ENCODE assay signal across 8 cellular contexts in the genomic region with DNA sequence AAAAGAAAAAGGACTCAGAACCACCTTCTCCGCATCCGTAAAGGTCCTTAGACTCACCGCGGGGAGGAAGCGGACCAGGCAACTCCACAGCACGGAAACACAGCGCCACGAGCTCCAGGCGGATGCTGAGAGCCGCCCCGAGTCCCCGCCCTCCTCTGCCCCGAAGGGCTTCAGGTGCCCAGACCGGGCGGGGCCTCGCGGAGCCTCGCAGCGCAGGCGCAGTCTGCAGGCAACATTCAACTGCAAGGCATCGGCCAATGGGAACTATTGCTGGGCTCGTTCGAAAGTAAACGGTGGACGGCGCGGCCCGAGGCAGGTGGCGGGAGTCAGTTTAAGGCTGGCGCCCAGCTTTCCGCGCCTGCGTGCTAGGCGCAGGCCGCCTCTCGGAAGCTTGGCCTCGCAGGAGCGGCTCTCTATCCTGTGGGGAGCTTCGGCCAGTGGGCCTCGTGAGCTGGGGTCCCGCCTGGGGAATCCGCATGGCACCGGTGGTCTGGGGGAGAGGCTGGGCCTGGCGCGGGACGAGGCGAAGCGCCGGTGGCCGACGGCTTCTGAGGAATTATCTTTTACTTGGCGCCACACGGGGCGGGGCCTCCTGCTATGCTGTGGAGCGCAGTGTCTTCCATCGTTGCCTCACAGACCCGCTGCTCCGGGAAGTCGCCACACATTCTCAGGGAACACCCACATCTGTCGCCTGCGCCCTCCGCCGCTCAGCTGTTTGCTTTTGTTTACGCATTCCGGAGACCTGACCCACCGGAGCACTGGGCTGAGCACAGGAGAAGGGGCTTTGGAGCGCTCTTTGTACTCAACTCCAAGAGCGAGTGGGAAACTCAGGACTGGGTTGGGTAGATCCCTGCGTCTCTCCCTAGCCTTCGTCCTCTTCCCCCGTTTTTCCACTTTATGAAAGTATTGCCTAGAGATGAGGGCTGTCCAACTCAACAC. TPM values are rescaled to one million over a fixed set of nuclear protein-coding genes. Genes with fewer than 3 reads are reported as not detected.
DNase-seq lines count a peak whose midpoint lies in the region; ATAC-seq lines count a peak whose summit lies in the region.

A gene with protein sequence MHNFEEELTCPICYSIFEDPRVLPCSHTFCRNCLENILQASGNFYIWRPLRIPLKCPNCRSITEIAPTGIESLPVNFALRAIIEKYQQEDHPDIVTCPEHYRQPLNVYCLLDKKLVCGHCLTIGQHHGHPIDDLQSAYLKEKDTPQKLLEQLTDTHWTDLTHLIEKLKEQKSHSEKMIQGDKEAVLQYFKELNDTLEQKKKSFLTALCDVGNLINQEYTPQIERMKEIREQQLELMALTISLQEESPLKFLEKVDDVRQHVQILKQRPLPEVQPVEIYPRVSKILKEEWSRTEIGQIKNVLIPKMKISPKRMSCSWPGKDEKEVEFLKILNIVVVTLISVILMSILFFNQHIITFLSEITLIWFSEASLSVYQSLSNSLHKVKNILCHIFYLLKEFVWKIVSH (minus strand): TSS at position 127 of the 939 bp plus-strand sequence. CDS start 10,603 bp downstream, outside the sequence.

- ATAC-seq in GM21619 (IDR thresholded peaks at IDR 0.05; ENCODE audit: unreplicated experiment) (peak; percentile 94), T-helper 17 cell (peak; percentile 96)

- peak within 1 kb of the TSS; percentile 95 for H3K27ac Mint-ChIP-seq in T-helper 17 cell

- no peaks in the 10 kb centered on the region for H3K9me3 ChIP-seq in T-helper 17 cell (ENCODE audit: control insufficient read depth, low read length, poor library complexity, severe bottlenecking)

- DNase-seq in DMS 273 (lab: John Stamatoyannopoulos, UW; ENCODE audit: unreplicated experiment) (peak; percentile 89), T-helper 17 cell (peak; percentile 94 to 96 (median 95)), astrocyte of the hippocampus (ENCODE audit: low read depth, low spot score) (peak; percentile 99), hippocampal formation (lab: John Stamatoyannopoulos, UW) (peak; percentile 44 to 80), retina (peak; percentile 96), NCI-H2227 (lab: John Stamatoyannopoulos, UW; ENCODE audit: unreplicated experiment) (no peak)
- peak; percentile 66 for DNase-seq in Jurkat, Clone E6-1 (ENCODE audit: low read depth, low spot score)

- H3K36me3 Mint-ChIP-seq in T-helper 17 cell (ENCODE audit: low read depth) = no peaks in the 10 kb centered on the region

- H3K27me3 Mint-ChIP-seq in T-helper 17 cell = no peaks in the 10 kb centered on the region

- H3K4me3 ChIP-seq in Jurkat, Clone E6-1 (ENCODE audit: low read length) = peak within 1 kb of the TSS; percentile 72

- H3K4me1 Mint-ChIP-seq in T-helper 17 cell = peaks cover 22% of the 10 kb centered on the region

- H3K4me3 Mint-ChIP-seq in T-helper 17 cell = peak within 1 kb of the TSS; percentile 100

RNA-seq across cellular contexts. Expression of the gene that starts here (rescaled TPM):
- 3.8 TPM for polyA plus RNA-seq in Jurkat, Clone E6-1 (2012; ENCODE audit: insufficient read depth, insufficient read length)
- total RNA-seq in T-helper 17 cell = 10 to 100 TPM; 15.2 to 32.1 TPM
